In genomic region chr2:38509322-38509946, GRCh38 we compare ENCODE assay signal across 13 cellular contexts.
DNase-seq lines count a peak whose midpoint lies in the region; ATAC-seq and TF ChIP-seq lines count a peak whose summit lies in the region.
"Had no signal": no experiment of that assay in that cellular context is flagged by ENCODE, and none has a peak within 500 bp of the region (broad histone marks: within the 10 kb centered on the region; RNA-seq: fewer than 3 reads in every experiment).

No MANE protein-coding gene starts in this region.

- H3K9me3 ChIP-seq in right cardiac atrium (ENCODE audit: control insufficient read depth, low read length) = no peaks in the 10 kb centered on the region
- H3K9me3 ChIP-seq in ascending aorta = no peaks in the 10 kb centered on the region
- no peaks in the 10 kb centered on the region for H3K9me3 ChIP-seq in CD8-positive, alpha-beta T cell (ENCODE audit: low read length)
- H3K9me3 ChIP-seq: tibial artery had no signal

- no peaks in the 10 kb centered on the region for H3K36me3 ChIP-seq in ascending aorta
- no peaks in the 10 kb centered on the region for H3K36me3 ChIP-seq in CD8-positive, alpha-beta T cell (ENCODE audit: insufficient read depth, low read length)
- H3K36me3 ChIP-seq: spleen, tibial artery had no signal

- peaks cover 5% of the 10 kb centered on the region for H3K27me3 Mint-ChIP-seq in CD8-positive, alpha-beta T cell (ENCODE audit: low read depth)
- no peaks in the 10 kb centered on the region for H3K27me3 Mint-ChIP-seq in endothelial cell (ENCODE audit: unreplicated experiment)
- H3K27me3 Mint-ChIP-seq: B cell; central memory CD8-positive, alpha-beta T cell had no signal

- no peaks in the 10 kb centered on the region for H3K36me3 Mint-ChIP-seq in CD8-positive, alpha-beta T cell
- no peaks in the 10 kb centered on the region for H3K36me3 Mint-ChIP-seq in endothelial cell (ENCODE audit: low read depth, unreplicated experiment)

- no peak overlapping the region for H3K27ac Mint-ChIP-seq in CD8-positive, alpha-beta T cell
- H3K27ac Mint-ChIP-seq in endothelial cell (ENCODE audit: unreplicated experiment) = no peak overlapping the region
- H3K27ac Mint-ChIP-seq: activated CD8-positive, alpha-beta T cell treated with anti-CD3 and anti-CD28 coated beads, Interleukin-2, amount 10 ng/mL, durations not matched to agents 7 days and 5 days; B cell had no signal

- no peaks in the 10 kb centered on the region for H3K9me3 Mint-ChIP-seq in CD8-positive, alpha-beta T cell
- H3K9me3 Mint-ChIP-seq in endothelial cell (ENCODE audit: unreplicated experiment) = no peaks in the 10 kb centered on the region
- H3K9me3 Mint-ChIP-seq: central memory CD8-positive, alpha-beta T cell had no signal

- H3K4me3 ChIP-seq in right cardiac atrium (ENCODE audit: low read length) (no peak overlapping the region), ascending aorta (no peak overlapping the region)
- H3K4me3 ChIP-seq in CD8-positive, alpha-beta T cell (ENCODE audit: low read depth, low read length) = no peak overlapping the region
- H3K4me3 ChIP-seq: spleen, tibial artery had no signal

- CTCF ChIA-PET in CD8-positive, alpha-beta T cell (lab: Charles Lee) = interaction anchor here (0.9 to 8.5 kb wide), 15 partner anchors 9 to 528 kb away, joined by 3 to 157 read pairs (median 4); no protein-coding TSS in a partner anchor

- H3K27ac ChIP-seq in right cardiac atrium (ENCODE audit: low read length) = peak overlapping the region; percentile 21
- peak overlapping the region; percentile 35 to 66 for H3K27ac ChIP-seq in ascending aorta
- no peak overlapping the region for H3K27ac ChIP-seq in CD8-positive, alpha-beta T cell (ENCODE audit: low read depth, low read length)

- no peak overlapping the region for H3K4me3 Mint-ChIP-seq in CD8-positive, alpha-beta T cell
- no peak overlapping the region for H3K4me3 Mint-ChIP-seq in endothelial cell (ENCODE audit: unreplicated experiment)
- H3K4me3 Mint-ChIP-seq: activated CD8-positive, alpha-beta T cell treated with anti-CD3 and anti-CD28 coated beads, Interleukin-2, amount 10 ng/mL, durations not matched to agents 7 days and 5 days; B cell; central memory CD8-positive, alpha-beta T cell had no signal

- 59% methylated on average over 5 of the region's 5 CpGs for WGBS in right cardiac atrium

- peaks cover 2% of the 10 kb centered on the region for H3K4me1 Mint-ChIP-seq in CD8-positive, alpha-beta T cell (ENCODE audit: low read depth)
- no peaks in the 10 kb centered on the region for H3K4me1 Mint-ChIP-seq in endothelial cell (ENCODE audit: unreplicated experiment)

- H3K27me3 ChIP-seq in right cardiac atrium (ENCODE audit: control insufficient read depth, insufficient read depth) (no peaks in the 10 kb centered on the region), ascending aorta (no peaks in the 10 kb centered on the region)
- H3K27me3 ChIP-seq in CD8-positive, alpha-beta T cell (ENCODE audit: insufficient read depth, low read length) = no peaks in the 10 kb centered on the region
- H3K27me3 ChIP-seq: spleen, tibial artery had no signal

- peak in 1 of 2 donors; percentile 45 for ATAC-seq in right cardiac atrium
- no peak for ATAC-seq in CD8-positive, alpha-beta T cell

- DNase-seq in right cardiac atrium (no peak), cardiac septum (ENCODE audit: low spot score) (no peak), ascending aorta (ENCODE audit: low spot score in 2 of 2) (no peak), kidney glomerular epithelial cell (lab: John Stamatoyannopoulos, UW) (peak; percentile 59), endothelial cell (ENCODE audit: low spot score) (no peak)
- DNase-seq in activated CD4-positive, alpha-beta T cell treated with anti-CD3 and anti-CD28 coated beads for 1 hour = no peak
- no peak for DNase-seq in CD8-positive, alpha-beta T cell
- DNase-seq in activated CD4-positive, alpha-beta T cell treated with anti-CD3 and anti-CD28 coated beads, Interleukin-2, amount 50 U/mL, for 4 hours = no peak
- DNase-seq: activated CD8-positive, alpha-beta T cell treated with anti-CD3 and anti-CD28 coated beads, Interleukin-2, amount 10 ng/mL, durations not matched to agents 7 days and 5 days; spleen; tibial artery had no signal

- H3K4me1 ChIP-seq in right cardiac atrium (ENCODE audit: control insufficient read depth, insufficient read depth, low read length) = peaks cover 3% of the 10 kb centered on the region
- H3K4me1 ChIP-seq in ascending aorta = peaks cover 0 to 15% of the 10 kb centered on the region in 2 donors
- H3K4me1 ChIP-seq in CD8-positive, alpha-beta T cell (ENCODE audit: insufficient read depth, low read length) = no peaks in the 10 kb centered on the region

- TF ChIP-seq CTCF in ascending aorta (IDR thresholded peaks at IDR 0.05) (no peak), endothelial cell (IDR thresholded peaks at IDR 0.05; ENCODE audit: unreplicated experiment) (no peak)
- TF ChIP-seq CTCF in CD8-positive, alpha-beta T cell (IDR thresholded peaks at IDR 0.05) = no peak

- intact Hi-C loops in right cardiac atrium (cut with DNase I) (no loop called here), cardiac septum (cut with DNase I) (loop anchor here (5.0 kb wide), 1 partner anchor 192 kb away; no protein-coding TSS in a partner anchor), ascending aorta (cut with DNase I) (no loop called here)
- intact Hi-C loops in CD8-positive, alpha-beta T cell (cut with DNase I, micrococcal nuclease) = loop anchor here in 1 of 2 experiments (5.0 to 10.0 kb wide), 2 partner anchors 392 to 1115 kb away; no protein-coding TSS in a partner anchor

- POLR2A ChIA-PET in CD8-positive, alpha-beta T cell (lab: Charles Lee) = interaction anchor here (0.6 kb wide), 1 partner anchor 159 kb away, joined by 3 read pairs; no protein-coding TSS in a partner anchor
